ENCODE assay signal across 10 cellular contexts in the genomic region with DNA sequence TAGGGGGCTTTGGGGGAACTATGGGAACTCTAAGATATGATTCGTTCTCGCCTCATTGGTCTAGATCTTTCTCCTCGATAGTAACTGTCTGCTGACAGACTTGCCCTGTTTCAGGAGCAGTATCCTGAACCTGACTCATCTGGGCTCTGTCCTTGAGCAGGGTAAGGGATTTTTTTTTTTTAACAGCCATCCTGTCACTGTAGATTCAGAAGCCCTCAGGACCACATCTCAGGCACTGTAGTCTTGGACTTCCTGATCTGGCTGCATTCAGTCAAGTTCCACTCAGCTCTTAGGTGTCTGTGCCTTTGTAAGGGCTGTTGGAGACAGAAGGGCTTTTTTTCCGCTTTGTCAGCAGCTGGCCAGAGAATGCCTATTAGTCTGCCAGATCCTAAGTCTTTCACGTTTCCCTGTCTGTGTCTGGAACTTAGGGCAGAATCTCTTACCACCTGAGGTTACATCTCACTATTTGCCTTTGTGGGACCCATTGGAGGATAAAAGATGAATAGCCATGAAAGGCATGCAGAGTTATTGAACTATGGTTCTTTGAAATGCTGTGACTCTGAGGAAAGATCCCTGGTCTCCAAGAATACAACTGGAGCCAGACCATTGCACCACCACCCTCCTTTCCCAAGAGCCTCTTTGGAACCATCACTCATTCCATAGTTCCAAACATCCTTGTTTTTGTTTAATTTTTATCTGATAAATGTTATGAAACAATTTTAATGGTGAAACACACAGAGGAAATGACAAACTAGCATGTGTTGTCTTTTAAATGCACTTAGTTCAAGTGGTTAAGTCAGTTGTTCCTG. TPM values are rescaled to one million over a fixed set of nuclear protein-coding genes. Genes with fewer than 3 reads are reported as not detected.
DNase-seq lines count a peak whose midpoint lies in the region; ATAC-seq lines count a peak whose summit lies in the region.
"Had no signal": no experiment of that assay in that cellular context is flagged by ENCODE, and none has a peak within 500 bp of the region (broad histone marks: within the 10 kb centered on the region; RNA-seq: fewer than 3 reads in every experiment).

No MANE protein-coding gene starts in this region.

- H2BK120ac ChIP-seq in mesendoderm (ENCODE audit: low read depth, low read length) = no peak overlapping the region

- H3K9ac ChIP-seq in mesendoderm (ENCODE audit: low read length) = no peak overlapping the region

- no peak overlapping the region for H3K4me2 ChIP-seq in mesendoderm (ENCODE audit: low read length)

- H3K4me1 ChIP-seq in mesendoderm (ENCODE audit: control insufficient read depth, low read depth, low read length) = peaks cover 16% of the 10 kb centered on the region

- H3K4ac ChIP-seq in mesendoderm (ENCODE audit: low read depth, low read length) = no peak overlapping the region

- no CpG with 5 or more reads among the region's 5 CpGs for WGBS in mesendoderm (ENCODE audit: extremely low coverage, insufficient coverage, low lambda C conversion rate)

- H3K56ac ChIP-seq in mesendoderm (ENCODE audit: low read length) = no peak overlapping the region

- H2BK5ac ChIP-seq in mesendoderm (ENCODE audit: low read length) = no peak overlapping the region

- no peaks in the 10 kb centered on the region for H3K36me3 ChIP-seq in mesendoderm (ENCODE audit: control insufficient read depth, insufficient read depth, low read length)

- peaks cover 18% of the 10 kb centered on the region for H3K79me2 ChIP-seq in mesendoderm (ENCODE audit: control insufficient read depth, insufficient read depth, low read length)

- no peak overlapping the region for H2BK15ac ChIP-seq in mesendoderm (replicated peaks; ENCODE audit: low read depth)

- H4K5ac ChIP-seq in mesendoderm (ENCODE audit: low read length) = no peak overlapping the region

- H3K18ac ChIP-seq in mesendoderm (ENCODE audit: low read length) = no peak overlapping the region

- H3K79me1 ChIP-seq in mesendoderm (ENCODE audit: low read length) = peaks cover 11% of the 10 kb centered on the region

- no peak overlapping the region for H3K27ac ChIP-seq in mesendoderm (ENCODE audit: low read depth, low read length)
- H3K27ac ChIP-seq: HL-60 had no signal

- H3K27me3 ChIP-seq in mesendoderm (ENCODE audit: insufficient read depth, low read length, poor library complexity) = no peaks in the 10 kb centered on the region

- no peak overlapping the region for H3K4me3 ChIP-seq in mesendoderm (ENCODE audit: low read length)

- ATAC-seq in HG03097 (IDR thresholded peaks at IDR 0.05; ENCODE audit: low FRiP score, unreplicated experiment) (no peak), HG03108 (IDR thresholded peaks at IDR 0.05; ENCODE audit: unreplicated experiment) (no peak), HG03175 (IDR thresholded peaks at IDR 0.05; ENCODE audit: unreplicated experiment) (no peak)

- no peak overlapping the region for H3K23ac ChIP-seq in mesendoderm (ENCODE audit: low read length)

- DNase-seq in AG08395 (ENCODE audit: low spot score) (peak; percentile 67), NCI-H1105 treated with DMSO at 0.1 percent for 48 hours (lab: John Stamatoyannopoulos, UW) (peak; percentile 29), dermis blood vessel endothelial cell (peak; percentile 81), mesendoderm (peak; percentile 80), NCI-H2081 treated with DMSO at 0.1 percent for 48 hours (lab: John Stamatoyannopoulos, UW) (no peak)
- DNase-seq: activated B cell treated with CpG ODN at 0.5 μM for 24 hours had no signal

- no peak overlapping the region for H2AK5ac ChIP-seq in mesendoderm (ENCODE audit: low read length)

- H4K8ac ChIP-seq in mesendoderm (ENCODE audit: low read depth, low read length) = no peak overlapping the region

RNA-seq across cellular contexts. Expression of a gene that starts 49.7 kb away (rescaled TPM):
- total RNA-seq in dermis blood vessel endothelial cell = 653 and 751 TPM in 2 replicates
- 104 TPM for polyA plus RNA-seq in mesendoderm (2013, experiment 1 of 2)
- polyA plus RNA-seq in mesendoderm (2013, experiment 2 of 2) = 101 TPM
